Comparison of ENCODE assay signal across 15 cellular contexts in the genomic region with DNA sequence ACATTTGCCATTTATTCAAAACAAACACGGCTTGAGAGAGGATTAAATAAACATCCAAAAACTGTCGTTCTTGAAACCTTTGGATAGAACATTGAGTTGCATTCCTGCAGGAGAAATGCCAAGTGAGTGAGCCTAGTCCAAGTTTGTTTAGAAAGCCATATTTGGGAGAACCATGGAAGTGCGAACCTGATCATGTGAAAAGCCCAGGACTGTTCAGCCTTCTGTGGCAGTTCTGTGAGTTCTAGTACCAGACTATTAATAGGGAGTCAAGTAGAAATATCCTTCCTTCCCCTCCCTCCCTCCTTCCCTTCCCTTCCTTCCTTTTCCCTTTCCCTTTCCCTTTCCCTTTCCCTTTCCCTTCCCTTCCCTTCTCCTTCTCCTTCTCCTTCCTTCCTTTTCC.
DNase-seq lines count a peak whose midpoint lies in the region; TF ChIP-seq lines count a peak whose summit lies in the region.
"Had no signal": no experiment of that assay in that cellular context is flagged by ENCODE, and none has a peak within 500 bp of the region (broad histone marks: within the 10 kb centered on the region; RNA-seq: fewer than 3 reads in every experiment).

No MANE protein-coding gene starts in this region.

- CTCF ChIA-PET in CD4-positive, alpha-beta memory T cell (lab: Charles Lee; ENCODE audit: partially characterized antibody), result no interaction called here

- POLR2A ChIA-PET in CD4-positive, alpha-beta memory T cell (lab: Charles Lee; ENCODE audit: partially characterized antibody), result no interaction called here

- H3K36me3 ChIP-seq in tibial artery, result no peaks in the 10 kb centered on the region
- H3K36me3 ChIP-seq in CD4-positive, alpha-beta memory T cell (ENCODE audit: insufficient read depth, low read length), result no peaks in the 10 kb centered on the region

- TF ChIP-seq CTCF in tibial artery (IDR thresholded peaks at IDR 0.05), result no peak
- TF ChIP-seq CTCF in type B pancreatic cell (conservative IDR thresholded peaks at IDR 0.05), result no peak

- no peak overlapping the region for H3K4me3 Mint-ChIP-seq in type B pancreatic cell
- no peak overlapping the region for H3K4me3 Mint-ChIP-seq in CD4-positive, alpha-beta memory T cell
- H3K4me3 Mint-ChIP-seq: activated naive CD4-positive, alpha-beta T cell treated with anti-CD3 and anti-CD28 coated beads, Interleukin-2, amount 50 U/mL, for 24 hours had no signal

- H3K27ac Mint-ChIP-seq in type B pancreatic cell, result no peak overlapping the region
- H3K27ac Mint-ChIP-seq in CD4-positive, alpha-beta memory T cell, result peak overlapping the region in 1 of 7 donors; percentile 66
- H3K27ac Mint-ChIP-seq: activated naive CD4-positive, alpha-beta T cell treated with anti-CD3 and anti-CD28 coated beads, Interleukin-2, amount 50 U/mL, for 24 hours had no signal

- peaks cover 0 to 93% (median 27%) of the 10 kb centered on the region in 4 donors for H3K4me1 ChIP-seq in tibial artery
- no peaks in the 10 kb centered on the region for H3K4me1 ChIP-seq in CD4-positive, alpha-beta memory T cell (ENCODE audit: insufficient read depth, low read length)

- peak overlapping the region; percentile 77 to 83 for H3K27ac ChIP-seq in tibial artery
- H3K27ac ChIP-seq in CD4-positive, alpha-beta memory T cell (ENCODE audit: low read depth, low read length), result no peak overlapping the region
- H3K27ac ChIP-seq: HL-60 had no signal

- no peaks in the 10 kb centered on the region for H3K9me3 Mint-ChIP-seq in type B pancreatic cell
- H3K9me3 Mint-ChIP-seq in CD4-positive, alpha-beta memory T cell, result peaks cover 0 to 8% (median 0%) of the 10 kb centered on the region in 8 donors

- no peaks in the 10 kb centered on the region for H3K9me3 ChIP-seq in tibial artery
- H3K9me3 ChIP-seq in CD4-positive, alpha-beta memory T cell (ENCODE audit: control insufficient read depth in 1 of 2, low read length in 2 of 2), result no peaks in the 10 kb centered on the region

- no peaks in the 10 kb centered on the region for H3K4me1 Mint-ChIP-seq in type B pancreatic cell (ENCODE audit: unreplicated experiment)
- peaks cover 3 to 6% (median 4%) of the 10 kb centered on the region in 4 donors for H3K4me1 Mint-ChIP-seq in CD4-positive, alpha-beta memory T cell
- H3K4me1 Mint-ChIP-seq: activated naive CD4-positive, alpha-beta T cell treated with anti-CD3 and anti-CD28 coated beads, Interleukin-2, amount 50 U/mL, for 24 hours had no signal

- intact Hi-C loops in tibial artery (cut with DNase I; ENCODE audit: low total_unique reads), result no loop called here
- intact Hi-C loops in CD4-positive, alpha-beta memory T cell (cut with micrococcal nuclease), result no loop called here

- peak; percentile 78 for DNase-seq in M059J (ENCODE audit: low read depth)
- DNase-seq in fibroblast of gingiva (ENCODE audit: low read depth), result peak; percentile 92
- DNase-seq in medulla oblongata (ENCODE audit: extremely low spot score), result peak; percentile 64
- DNase-seq in tibial artery, result peak; percentile 86
- no peak for DNase-seq in DMS153 treated with DMSO at 0.1 percent for 48 hours (lab: John Stamatoyannopoulos, UW; ENCODE audit: unreplicated experiment)
- DNase-seq in type B pancreatic cell (ENCODE audit: extremely low spot score, unreplicated experiment), result no peak
- DNase-seq in LoVo (ENCODE audit: low spot score), result no peak
- no peak for DNase-seq in CD4-positive, alpha-beta memory T cell
- DNase-seq: activated CD4-positive, alpha-beta T cell treated with anti-CD3 and anti-CD28 coated beads, Interleukin-2, amount 50 U/mL, for 48 hours; effector memory CD4-positive, alpha-beta T cell; NCI-H1092 treated with DMSO at 0.1 percent for 48 hours; NCI-H82; stimulated activated CD4-positive, alpha-beta T cell treated with anti-CD3 and anti-CD28 coated beads, Interleukin-4, amount 100 ng/mL, for 4 hours had no signal

- H3K27me3 Mint-ChIP-seq in type B pancreatic cell, result no peaks in the 10 kb centered on the region
- no peaks in the 10 kb centered on the region for H3K27me3 Mint-ChIP-seq in CD4-positive, alpha-beta memory T cell
- H3K27me3 Mint-ChIP-seq: activated naive CD4-positive, alpha-beta T cell treated with anti-CD3 and anti-CD28 coated beads, Interleukin-2, amount 50 U/mL, for 24 hours had no signal

- H3K36me3 Mint-ChIP-seq in type B pancreatic cell, result peaks cover 17% of the 10 kb centered on the region
- H3K36me3 Mint-ChIP-seq in CD4-positive, alpha-beta memory T cell, result peaks cover 5 to 19% of the 10 kb centered on the region in 2 donors

- H3K27me3 ChIP-seq in tibial artery, result no peaks in the 10 kb centered on the region
- H3K27me3 ChIP-seq in CD4-positive, alpha-beta memory T cell (ENCODE audit: insufficient read depth, low read length), result no peaks in the 10 kb centered on the region

- no peak overlapping the region for H3K4me3 ChIP-seq in tibial artery
- H3K4me3 ChIP-seq in CD4-positive, alpha-beta memory T cell (ENCODE audit: low read length in 2 of 2), result no peak overlapping the region

Comparison
In these comparisons a context has a peak if more than half of its experiments do, and no peak if none do; other contexts are left out.
1. DNase-seq: peak in M059J (single experiment), fibroblast of gingiva (single experiment), medulla oblongata (single experiment) and tibial artery (2 of 2); none in DMS153 treated with DMSO at 0.1 percent for 48 hours (single experiment), type B pancreatic cell (single experiment), LoVo (single experiment) and CD4-positive, alpha-beta memory T cell (0 of 5).